In genomic region chr2:446963-447540, GRCh38 we compare ENCODE assay signal across 20 cellular contexts.
"Had no signal": no experiment of that assay in that cellular context is flagged by ENCODE, and none has a peak within 500 bp of the region (broad histone marks: within the 10 kb centered on the region; RNA-seq: fewer than 3 reads in every experiment).

No MANE protein-coding gene starts in this region.

- H3K4me3 ChIP-seq: left lung, right lobe of liver, smooth muscle cell, thyroid gland had no signal

- H3K9me3 ChIP-seq: left lung, right lobe of liver, thyroid gland had no signal

- H3K27me3 ChIP-seq: foreskin keratinocyte, left lung, right lobe of liver, thyroid gland had no signal

- H3K27me3 Mint-ChIP-seq: activated naive CD8-positive, alpha-beta T cell treated with anti-CD3 and anti-CD28 coated beads, Interleukin-2, amount 50 U/mL, for 24 hours had no signal

- H3K4me1 ChIP-seq: foreskin keratinocyte, left lung, right lobe of liver, thyroid gland had no signal

- H3K36me3 Mint-ChIP-seq: activated naive CD4-positive, alpha-beta T cell treated with anti-CD3 and anti-CD28 coated beads, Interleukin-2, amount 10 ng/mL, durations not matched to agents 7 days and 5 days; brain had no signal

- H3K27ac ChIP-seq: foreskin keratinocyte, left lung, right lobe of liver, thyroid gland had no signal

- ATAC-seq: activated naive CD8-positive, alpha-beta T cell treated with anti-CD3 and anti-CD28 coated beads, Interleukin-2, amount 50 U/mL, for 24 hours; foreskin keratinocyte; left lung; right lobe of liver had no signal

- H3K9me3 Mint-ChIP-seq: activated naive CD4-positive, alpha-beta T cell treated with anti-CD3 and anti-CD28 coated beads, Interleukin-2, amount 10 ng/mL, durations not matched to agents 7 days and 5 days; activated naive CD8-positive, alpha-beta T cell treated with anti-CD3 and anti-CD28 coated beads, Interleukin-2, amount 50 U/mL, for 24 hours had no signal

- H3K4me2 ChIP-seq: smooth muscle cell had no signal

- H3K4me3 Mint-ChIP-seq: activated naive CD4-positive, alpha-beta T cell treated with anti-CD3 and anti-CD28 coated beads, Interleukin-2, amount 10 ng/mL, durations not matched to agents 7 days and 5 days; activated naive CD8-positive, alpha-beta T cell treated with anti-CD3 and anti-CD28 coated beads, Interleukin-2, amount 50 U/mL, for 24 hours had no signal

- H3K27ac Mint-ChIP-seq: activated naive CD4-positive, alpha-beta T cell treated with anti-CD3 and anti-CD28 coated beads, Interleukin-2, amount 10 ng/mL, durations not matched to agents 7 days and 5 days; activated naive CD8-positive, alpha-beta T cell treated with anti-CD3 and anti-CD28 coated beads, Interleukin-2, amount 50 U/mL, for 24 hours had no signal

- DNase-seq: activated CD4-positive, CD25-positive, alpha-beta regulatory T cell treated with anti-CD3 and anti-CD28 coated beads, Interleukin-2, amount 50 U/mL, for 72 hours; activated CD8-positive, alpha-beta memory T cell treated with anti-CD3 and anti-CD28 coated beads for 24 hours; activated CD8-positive, alpha-beta memory T cell treated with anti-CD3 and anti-CD28 coated beads, Interleukin-2, amount 50 U/mL, for 48 hours; activated effector memory CD4-positive, alpha-beta T cell treated with Interleukin-2 at 50 U/mL for 16 hours; activated naive CD4-positive, alpha-beta T cell treated with anti-CD3 and anti-CD28 coated beads, Interleukin-2, amount 10 ng/mL, durations not matched to agents 7 days and 5 days; activated naive CD8-positive, alpha-beta T cell treated with anti-CD3 and anti-CD28 coated beads, Interleukin-2, amount 50 U/mL, for 24 hours; activated T-cell treated with anti-CD3 and anti-CD28 coated beads, Interleukin-2, amount 50 U/mL, for 48 hours; anterior cingulate cortex; caudate nucleus; foreskin keratinocyte; hypothalamus; kidney; left lung; mammary epithelial cell; right lobe of liver; stimulated activated CD4-positive, alpha-beta T cell treated with anti-CD3 and anti-CD28 coated beads, Interleukin-4, amount 100 ng/mL, for 4 hours; stimulated activated naive CD4-positive, alpha-beta T cell; thyroid gland had no signal

- H3K36me3 ChIP-seq: left lung, right lobe of liver, thyroid gland had no signal
